8 cellular contexts compared by ENCODE assay signal in genomic region chr15:44545934-44546802, GRCh38. TPM values are rescaled to one million over a fixed set of nuclear protein-coding genes. Genes with fewer than 3 reads are reported as not detected.
DNase-seq lines count a peak whose midpoint lies in the region; ATAC-seq lines count a peak whose summit lies in the region.

No MANE protein-coding gene starts in this region.

- no peak overlapping the region for H3K4me3 Mint-ChIP-seq in stimulated activated naive B cell treated with anti-CD40 and anti-IgM and Interleukin-4, amounts not matched to agents 10 μg/mL and 1 μg/mL and 100 μg/mL, for 72 hours

- no peaks in the 10 kb centered on the region for H3K27me3 Mint-ChIP-seq in stimulated activated naive B cell treated with anti-CD40 and anti-IgM and Interleukin-4, amounts not matched to agents 10 μg/mL and 1 μg/mL and 100 μg/mL, for 72 hours

- peaks cover 12 to 43% of the 10 kb centered on the region in 2 donors for H3K36me3 Mint-ChIP-seq in stimulated activated naive B cell treated with anti-CD40 and anti-IgM and Interleukin-4, amounts not matched to agents 10 μg/mL and 1 μg/mL and 100 μg/mL, for 72 hours

- peaks cover 21 to 53% of the 10 kb centered on the region in 2 donors for H3K4me1 Mint-ChIP-seq in stimulated activated naive B cell treated with anti-CD40 and anti-IgM and Interleukin-4, amounts not matched to agents 10 μg/mL and 1 μg/mL and 100 μg/mL, for 72 hours

- intact Hi-C loops in left cardiac atrium (cut with DNase I), result no loop called here

- DNase-seq in stimulated activated naive CD4-positive, alpha-beta T cell treated with Interleukin-2 at 50 U/mL for 16 hours (lab: John Stamatoyannopoulos, UW), result peak; percentile 49
- DNase-seq in stimulated activated naive CD4-positive, alpha-beta T cell (lab: John Stamatoyannopoulos, UW), result no peak
- DNase-seq in left cardiac atrium (no peak), NOMO-1 treated with dmso at 0.1 percent for 144 hours (lab: John Stamatoyannopoulos, UW; ENCODE audit: unreplicated experiment) (no peak)
- DNase-seq in stimulated activated naive B cell treated with anti-CD40 and anti-IgM and Interleukin-4, amounts not matched to agents 10 μg/mL and 1 μg/mL and 100 μg/mL, for 72 hours, result no peak
- no peak for DNase-seq in activated CD8-positive, alpha-beta memory T cell treated with anti-CD3 and anti-CD28 coated beads, Interleukin-2, amount 50 U/mL, for 48 hours

- no peaks in the 10 kb centered on the region for H3K9me3 Mint-ChIP-seq in stimulated activated naive B cell treated with anti-CD40 and anti-IgM and Interleukin-4, amounts not matched to agents 10 μg/mL and 1 μg/mL and 100 μg/mL, for 72 hours

- ATAC-seq in HG03175 (IDR thresholded peaks at IDR 0.05; ENCODE audit: unreplicated experiment) (peak; percentile 77), left cardiac atrium (peak; percentile 62 to 68)
- peak; percentile 94 to 95 for ATAC-seq in activated CD4-positive, CD25-positive, alpha-beta regulatory T cell treated with anti-CD3 and anti-CD28 coated beads, Interleukin-2, amount 50 U/mL, for 24 hours
- ATAC-seq in stimulated activated naive B cell treated with anti-CD40 and anti-IgM and Interleukin-4, amounts not matched to agents 10 μg/mL and 1 μg/mL and 100 μg/mL, for 72 hours (replicated peaks), result peak; percentile 95

- peak overlapping the region; percentile 82 for H3K27ac Mint-ChIP-seq in stimulated activated naive B cell treated with anti-CD40 and anti-IgM and Interleukin-4, amounts not matched to agents 10 μg/mL and 1 μg/mL and 100 μg/mL, for 72 hours

RNA-seq across cellular contexts. Expression of gene EIF3J, which starts 9.2 kb away (rescaled TPM):
- total RNA-seq in left cardiac atrium, result 10 to 100 TPM; 59.3 to 77.0 TPM
